ENCODE assay signal across 19 cellular contexts in the genomic region with DNA sequence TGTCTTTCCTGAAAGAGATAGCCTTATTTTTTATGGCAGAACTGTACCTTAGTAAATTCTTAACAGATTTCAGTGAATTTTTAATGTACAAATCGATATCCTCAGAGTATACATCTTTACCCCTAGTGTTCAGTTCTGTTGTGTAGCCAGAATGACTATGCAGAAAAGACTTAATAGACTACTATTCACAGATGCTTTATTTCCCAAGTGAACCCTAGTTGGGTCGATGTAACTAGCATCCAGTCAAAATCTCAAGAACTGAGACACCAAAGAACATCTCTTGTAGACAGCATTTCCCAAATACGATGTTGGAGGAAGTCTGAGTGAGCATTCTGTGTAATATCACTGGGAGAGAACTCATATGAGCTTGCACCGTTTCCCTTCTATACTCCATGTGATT. TPM values are rescaled to one million over a fixed set of nuclear protein-coding genes. Genes with fewer than 3 reads are reported as not detected.
DNase-seq lines count a peak whose midpoint lies in the region; ATAC-seq and TF ChIP-seq lines count a peak whose summit lies in the region.
"Had no signal": no experiment of that assay in that cellular context is flagged by ENCODE, and none has a peak within 500 bp of the region (broad histone marks: within the 10 kb centered on the region; RNA-seq: fewer than 3 reads in every experiment).

No MANE protein-coding gene starts in this region.

- TF ChIP-seq POLR2A in uterus (IDR thresholded peaks at IDR 0.05), result no peak

- H3K9me3 ChIP-seq in duodenal mucosa (ENCODE audit: control insufficient read depth in 1 of 2, low read length in 2 of 2) (no peaks in the 10 kb centered on the region), mesenchymal stem cell (ENCODE audit: control insufficient read depth, low read length) (no peaks in the 10 kb centered on the region), thoracic aorta (no peaks in the 10 kb centered on the region), uterus (no peaks in the 10 kb centered on the region)
- H3K9me3 ChIP-seq: ovary had no signal

- 75% methylated on average over 1 of the region's 4 CpGs for WGBS in mesenchymal stem cell

- H2AFZ ChIP-seq in mesenchymal stem cell (ENCODE audit: low read depth, low read length), result no peak overlapping the region

- no peak overlapping the region for H3K4ac ChIP-seq in mesenchymal stem cell (ENCODE audit: low read depth in 1 of 2, low read length in 2 of 2)

- H3K4me3 ChIP-seq in duodenal mucosa (ENCODE audit: low read depth in 1 of 2, low read length in 2 of 2) (peak overlapping the region; percentile 81 to 89), mesenchymal stem cell (ENCODE audit: insufficient read depth in 1 of 2, low read depth in 1 of 2, low read length in 2 of 2) (peak overlapping the region in 1 of 2 experiments; percentile 95), thoracic aorta (peak overlapping the region; percentile 77), uterus (no peak overlapping the region)

- H3K18ac ChIP-seq in mesenchymal stem cell (ENCODE audit: low read depth in 1 of 2, low read length in 2 of 2), result no peak overlapping the region

- intact Hi-C loops in uterus (cut with DNase I; ENCODE audit: low total_unique reads), result no loop called here

- H4K8ac ChIP-seq in mesenchymal stem cell (ENCODE audit: low read length), result no peak overlapping the region

- no peak overlapping the region for H3K4me2 ChIP-seq in mesenchymal stem cell (ENCODE audit: low read length, poor library complexity, severe bottlenecking)

- H2BK120ac ChIP-seq in mesenchymal stem cell (ENCODE audit: low read depth, low read length), result no peak overlapping the region

- H2BK12ac ChIP-seq in mesenchymal stem cell (ENCODE audit: low read length in 2 of 2), result no peak overlapping the region

- DNase-seq in LHCN-M2 (ENCODE audit: low read depth) (peak; percentile 30), mesenchymal stem cell (no peak), thoracic aorta (ENCODE audit: low spot score) (no peak), uterus (no peak)
- DNase-seq in activated naive CD4-positive, alpha-beta T cell treated with Interleukin-2 at 50 U/mL for 16 hours, result no peak
- DNase-seq: activated B cell treated with CpG ODN at 0.5 μM for 24 hours; activated CD8-positive, alpha-beta memory T cell treated with anti-CD3 and anti-CD28 coated beads, Interleukin-2, amount 10 ng/mL, durations not matched to agents 7 days and 5 days; activated naive CD4-positive, alpha-beta T cell treated with anti-CD3 and anti-CD28 coated beads, Interleukin-2, amount 10 ng/mL, durations not matched to agents 7 days and 5 days; caudate nucleus; erythroblast; mesendoderm; NCI-H1105 treated with DMSO at 0.1 percent for 48 hours; NCI-H345; ovary; stimulated activated CD8-positive, alpha-beta memory T cell treated with anti-CD3 and anti-CD28 coated beads, Interleukin-4, amount 100 ng/mL, for 48 hours; T-helper 1 cell had no signal

- no peak for ATAC-seq in thoracic aorta (ENCODE audit: insufficient number of reproducible peaks, low FRiP score, low read depth)
- ATAC-seq in GM19397 (IDR thresholded peaks at IDR 0.05; ENCODE audit: unreplicated experiment), result no peak
- no peak for ATAC-seq in GM21723 (IDR thresholded peaks at IDR 0.05; ENCODE audit: unreplicated experiment)
- ATAC-seq: activated CD8-positive, alpha-beta memory T cell treated with anti-CD3 and anti-CD28 coated beads, Interleukin-2, amount 10 ng/mL, durations not matched to agents 7 days and 5 days had no signal

- no peak for TF ChIP-seq CTCF in thoracic aorta (IDR thresholded peaks at IDR 0.05)
- TF ChIP-seq CTCF in uterus (IDR thresholded peaks at IDR 0.05), result no peak

- no peak overlapping the region for H3K23ac ChIP-seq in mesenchymal stem cell (ENCODE audit: low read length in 2 of 2)

- H2AK5ac ChIP-seq in mesenchymal stem cell (ENCODE audit: low read length, severe bottlenecking), result no peak overlapping the region

- H3K27ac ChIP-seq in duodenal mucosa (ENCODE audit: low read depth, low read length), result no peak overlapping the region
- no peak overlapping the region for H3K27ac ChIP-seq in mesenchymal stem cell (ENCODE audit: low read length, poor library complexity, severe bottlenecking)
- peak overlapping the region in 1 of 2 donors; percentile 77 for H3K27ac ChIP-seq in thoracic aorta
- peak overlapping the region in 1 of 2 donors; percentile 83 for H3K27ac ChIP-seq in uterus
- H3K27ac ChIP-seq: ovary had no signal

- peaks cover 16 to 31% of the 10 kb centered on the region in 2 donors for H3K36me3 ChIP-seq in duodenal mucosa (ENCODE audit: control insufficient read depth in 1 of 2, insufficient read depth in 2 of 2, low read length in 2 of 2)
- H3K36me3 ChIP-seq in mesenchymal stem cell (ENCODE audit: control insufficient read depth in 1 of 2, insufficient read depth in 2 of 2, low read depth in 1 of 2, low read length in 2 of 2), result peaks cover 0 to 47% of the 10 kb centered on the region in 2 experiments
- peaks cover 20% of the 10 kb centered on the region for H3K36me3 ChIP-seq in thoracic aorta
- H3K36me3 ChIP-seq in uterus, result no peaks in the 10 kb centered on the region
- H3K36me3 ChIP-seq: ovary had no signal

- peaks cover 1% of the 10 kb centered on the region for H3K79me1 ChIP-seq in mesenchymal stem cell (replicated peaks; ENCODE audit: low read length, poor library complexity, severe bottlenecking)

- no peak overlapping the region for H2BK15ac ChIP-seq in mesenchymal stem cell (ENCODE audit: low read depth, poor library complexity, severe bottlenecking)

- peaks cover 0 to 3% of the 10 kb centered on the region in 2 donors for H3K4me1 ChIP-seq in duodenal mucosa (ENCODE audit: control insufficient read depth in 1 of 2, insufficient read depth in 2 of 2, low read length in 2 of 2)
- no peaks in the 10 kb centered on the region for H3K4me1 ChIP-seq in mesenchymal stem cell (ENCODE audit: control insufficient read depth, insufficient read depth, low read depth, low read length)
- peaks cover 3 to 21% of the 10 kb centered on the region in 2 donors for H3K4me1 ChIP-seq in thoracic aorta (ENCODE audit: control insufficient read depth in 1 of 2, low read depth in 2 of 2)
- H3K4me1 ChIP-seq in uterus, result no peaks in the 10 kb centered on the region

- no peak overlapping the region for H4K91ac ChIP-seq in mesenchymal stem cell (ENCODE audit: low read length)

- H3K27me3 ChIP-seq in duodenal mucosa (ENCODE audit: control insufficient read depth in 1 of 2, insufficient read depth in 2 of 2, low read length in 2 of 2) (no peaks in the 10 kb centered on the region), mesenchymal stem cell (ENCODE audit: control insufficient read depth in 1 of 2, insufficient read depth in 1 of 2, low read length in 2 of 2) (no peaks in the 10 kb centered on the region), thoracic aorta (replicated peaks; ENCODE audit: insufficient read depth) (no peaks in the 10 kb centered on the region), uterus (no peaks in the 10 kb centered on the region)
- H3K27me3 ChIP-seq: ovary had no signal

- peak overlapping the region; percentile 72 to 79 for H3K9ac ChIP-seq in duodenal mucosa (ENCODE audit: low read depth in 1 of 2, low read length in 2 of 2)
- peak overlapping the region; percentile 99 for H3K9ac ChIP-seq in mesenchymal stem cell (ENCODE audit: low read length)

- no peak overlapping the region for H3K14ac ChIP-seq in mesenchymal stem cell (ENCODE audit: low read length in 2 of 2)

- no peak overlapping the region for H2BK5ac ChIP-seq in mesenchymal stem cell (ENCODE audit: low read depth, low read length, poor library complexity, severe bottlenecking)

RNA-seq across cellular contexts. Expression of gene AKR1C3, which starts 1.5 kb away (rescaled TPM):
- total RNA-seq in LHCN-M2 (2014; rRNA removed) (25.7 and 33.5 TPM in 2 replicates), thoracic aorta (10 to 100 TPM; 77.4 to 92.9 TPM), uterus (10 to 100 TPM in 2 of 4 donors, 1 to 10 TPM in 2; 6.0 to 35.6 (median 16.7) TPM)
- 36.2 TPM for polyA plus RNA-seq in LHCN-M2 (2012)
- polyA plus RNA-seq in mesenchymal stem cell (2013, experiment 1 of 2), result 3.9 TPM
- 5.0 TPM for polyA plus RNA-seq in mesenchymal stem cell (2013, experiment 2 of 2)
- total RNA-seq: activated B cell treated with CpG ODN at 0.5 μM for 24 hours had no signal

Comparison
In these comparisons a context has a peak if more than half of its experiments do, and no peak if none do; other contexts are left out.
1. H3K4me3 ChIP-seq: peak in duodenal mucosa (2 of 2) and thoracic aorta (single experiment); none in uterus (0 of 2).